ENCODE assay signal across 1 cellular context in genomic region chr2:111167238-111168162, GRCh38.
TF ChIP-seq lines count a peak whose summit lies in the region.

No MANE protein-coding gene starts in this region.

TF ChIP-seq in WTC11, 78 proteins besides CTCF, POLR2A, EP300 and RAD21 (continued from another document):
- no peak for TF ChIP-seq AFF4 (CRISPR knock-in tag; IDR thresholded peaks at IDR 0.05; ENCODE audit: borderline replicate concordance)
- no peak for TF ChIP-seq ERG (CRISPR knock-in tag; IDR thresholded peaks at IDR 0.05)
- no peak for TF ChIP-seq KAT7 (CRISPR knock-in tag; IDR thresholded peaks at IDR 0.05; ENCODE audit: borderline replicate concordance)
- no peak for TF ChIP-seq ELF4 (CRISPR knock-in tag; IDR thresholded peaks at IDR 0.05; ENCODE audit: low read depth)
- TF ChIP-seq MYBL2 (CRISPR knock-in tag; IDR thresholded peaks at IDR 0.05), result no peak
TF ChIP-seq in WTC11: peak in this region for 0.
